Comparison of ENCODE assay signal across 8 cellular contexts in genomic region chr1:90721210-90722194, GRCh38. TPM values are rescaled to one million over a fixed set of nuclear protein-coding genes. Genes with fewer than 3 reads are reported as not detected.
DNase-seq lines count a peak whose midpoint lies in the region; ATAC-seq, FAIRE-seq and TF ChIP-seq lines count a peak whose summit lies in the region.

No MANE protein-coding gene starts in this region.

- TF ChIP-seq EP300 in K562 (IDR thresholded peaks at IDR 0.05; ENCODE audit: low read length) = no peak

- no peak for TF ChIP-seq POLR2A in K562 (conservative IDR thresholded peaks at IDR 0.05)

- peak overlapping the region; percentile 91 for H2AFZ ChIP-seq in Loucy (ENCODE audit: low read length)
- peak overlapping the region; percentile 47 for H2AFZ ChIP-seq in K562 (ENCODE audit: low read depth, low read length)

- TF ChIP-seq RAD21 in K562 (CRISPR knock-in tag; conservative IDR thresholded peaks at IDR 0.05 in 1 of 2, IDR thresholded peaks at IDR 0.05 in 1 of 2) = peak; percentile 89

- in situ Hi-C loops in K562 (cut with MboI) = loop anchor here (10.0 kb wide), 2 partner anchors 243 to 443 kb away; no protein-coding TSS in a partner anchor

- no peak overlapping the region for H3K27ac ChIP-seq in K562 (ENCODE audit: extremely low read depth, low read depth, low read length)
- no peak overlapping the region for H3K27ac ChIP-seq in tibial artery

- peak; percentile 94 for TF ChIP-seq CTCF in Loucy (conservative IDR thresholded peaks at IDR 0.05; ENCODE audit: low read length)
- peak; percentile 82 to 94 (median 93) for TF ChIP-seq CTCF in K562 (IDR thresholded peaks at IDR 0.05 in 2 of 3, conservative IDR thresholded peaks at IDR 0.05 in 1 of 3; ENCODE audit: insufficient read depth in 2 of 3, low read depth in 1 of 3, low read length in 3 of 3)
- TF ChIP-seq CTCF in tibial artery (IDR thresholded peaks at IDR 0.05) = peak; percentile 35 to 38

- H3K4me2 ChIP-seq in Loucy (ENCODE audit: low read depth, low read length, poor library complexity, severe bottlenecking) = peak overlapping the region; percentile 72
- H3K4me2 ChIP-seq in K562 (ENCODE audit: insufficient read depth, low read length) = no peak overlapping the region

- H3K9me3 ChIP-seq in Loucy (ENCODE audit: insufficient read depth, low read depth, low read length) = no peaks in the 10 kb centered on the region
- no peaks in the 10 kb centered on the region for H3K9me3 ChIP-seq in K562 (replicated peaks; ENCODE audit: control insufficient read depth, insufficient read depth, low read depth, low read length)
- H3K9me3 ChIP-seq in tibial artery = peaks cover 0 to 15% (median 8%) of the 10 kb centered on the region in 3 donors

- H3K27me3 ChIP-seq in Loucy (ENCODE audit: insufficient read depth, low read length, poor library complexity, severe bottlenecking) (no peaks in the 10 kb centered on the region), K562 (ENCODE audit: control insufficient read depth in 2 of 2, insufficient read depth in 2 of 2, low read length in 2 of 2) (peaks cover 6 to 7% of the 10 kb centered on the region in 2 experiments; a peak in 3 of 5 replicates), tibial artery (peaks cover 15 to 98% of the 10 kb centered on the region in 2 donors)

- H3F3A ChIP-seq in Loucy (ENCODE audit: low read depth) = no peaks in the 10 kb centered on the region

- H3K9me1 ChIP-seq in K562 (ENCODE audit: control insufficient read depth, insufficient read depth, low read length) = no peaks in the 10 kb centered on the region

- BruUV-seq in K562 (replicated peaks; lab: Mats Ljungman, UMichigan) = no TSS peak

- POLR2A ChIA-PET in K562 (lab: Yijun Ruan, JAX) = interaction anchor here (0.6 to 0.9 kb wide), 4 partner anchors 9 to 300 kb away, joined by 3 read pairs; partner anchors contain the start of gene ZNF644

- intact Hi-C loops in K562 (cut with micrococcal nuclease) = loop anchor here (1.0 to 5.0 kb wide), 4 partner anchors 91 to 443 kb away; no protein-coding TSS in a partner anchor
- intact Hi-C loops in tibial artery (cut with DNase I; ENCODE audit: low total_unique reads) = no loop called here

- H3K9ac ChIP-seq in Loucy (ENCODE audit: low read depth, low read length, poor library complexity, severe bottlenecking) (peak overlapping the region; percentile 39), K562 (ENCODE audit: insufficient read depth in 1 of 2, low read depth in 2 of 2, low read length in 2 of 2) (no peak overlapping the region)

- CTCF ChIA-PET in K562 (lab: Yijun Ruan, JAX; ENCODE audit: low intra/inter-chr PET ratio) = interaction anchor here (0.9 to 1.9 kb wide), 4 partner anchors 243 to 676 kb away, joined by 3 to 19 read pairs (median 4); no protein-coding TSS in a partner anchor

- ATAC-seq in GM21529 (IDR thresholded peaks at IDR 0.05; ENCODE audit: unreplicated experiment) (peak; percentile 69), K562 (peak; percentile 87)

- H4K20me1 ChIP-seq in Loucy (ENCODE audit: insufficient read depth, low read length, poor library complexity, severe bottlenecking) (no peaks in the 10 kb centered on the region), K562 (replicated peaks; ENCODE audit: control insufficient read depth, insufficient read depth, low read length) (no peaks in the 10 kb centered on the region)

- no peaks in the 10 kb centered on the region for H3K36me3 ChIP-seq in Loucy (ENCODE audit: insufficient read depth, low read length)
- H3K36me3 ChIP-seq in K562 (ENCODE audit: control insufficient read depth, insufficient read depth, low read length) = no peaks in the 10 kb centered on the region
- no peaks in the 10 kb centered on the region for H3K36me3 ChIP-seq in tibial artery

- H3K9me2 ChIP-seq in Loucy (replicated peaks; ENCODE audit: low read depth, low read length) = no peaks in the 10 kb centered on the region

- WGBS in K562 (ENCODE audit: insufficient coverage, low coverage, missing lambda C conversion rate) = 8% methylated on average over 15 of the region's 15 CpGs

- DNase-seq in DMS53 treated with DMSO at 0.1 percent for 48 hours (lab: John Stamatoyannopoulos, UW; ENCODE audit: unreplicated experiment) = peak; percentile 92
- DNase-seq in RKO (ENCODE audit: low spot score) = peak; percentile 74
- DNase-seq in K562 (ENCODE audit: extremely low read depth in 1 of 4, low spot score in 3 of 4) = peak; percentile 65 to 83 (median 70)
- DNase-seq in left kidney (ENCODE audit: low read depth, low spot score) = peak; percentile 89
- no peak for DNase-seq in tibial artery
- no peak for DNase-seq in amniotic stem cell (lab: John Stamatoyannopoulos, UW)

- H3K4me3 ChIP-seq in Loucy (ENCODE audit: low read length, poor library complexity, severe bottlenecking) (peak overlapping the region; percentile 68), K562 (no peak overlapping the region), tibial artery (no peak overlapping the region)

- H3K4me1 ChIP-seq in Loucy (ENCODE audit: insufficient read depth, low read length, poor library complexity, severe bottlenecking) (peaks cover 5% of the 10 kb centered on the region), K562 (replicated peaks in 1 of 2; ENCODE audit: control insufficient read depth in 2 of 2, insufficient read depth in 2 of 2, low read length in 2 of 2) (peaks cover 0 to 32% of the 10 kb centered on the region in 2 experiments; a peak in 3 of 5 replicates), tibial artery (peaks cover 0 to 61% (median 47%) of the 10 kb centered on the region in 4 donors)

- H3K79me2 ChIP-seq in Loucy (ENCODE audit: insufficient read depth, low read length) (no peaks in the 10 kb centered on the region), K562 (ENCODE audit: control insufficient read depth, insufficient read depth, low read length) (no peaks in the 10 kb centered on the region)

- FAIRE-seq in K562 (lab: Jason Lieb, UNC) = peak; percentile 97

TF ChIP-seq in K562, 482 proteins besides CTCF, POLR2A, EP300 and RAD21 (continues in another document):
- TF ChIP-seq ATF7 (IDR thresholded peaks at IDR 0.05) (no peak), MEIS2 (IDR thresholded peaks at IDR 0.05; ENCODE audit: partially characterized antibody) (no peak), ZNF197 (CRISPR knock-in tag; IDR thresholded peaks at IDR 0.05; ENCODE audit: low read depth) (no peak), ZNF395 (CRISPR knock-in tag; IDR thresholded peaks at IDR 0.05) (no peak), ZNF274 (IDR thresholded peaks at IDR 0.05; ENCODE audit: borderline replicate concordance, low read depth, low read length) (no peak), VEZF1 (CRISPR knock-in tag; IDR thresholded peaks at IDR 0.05) (peak; percentile 26; the same call in 1 of the 2 replicates), ZNF146 (CRISPR knock-in tag; IDR thresholded peaks at IDR 0.05; ENCODE audit: unreplicated experiment) (no peak)

RNA-seq across cellular contexts. Expression of gene BARHL2, which starts 4.4 kb away (rescaled TPM):
- not detected in 2 replicates for total RNA-seq in K562 (2011; cell fraction: chromatin; rRNA removed; ENCODE audit: low replicate concordance)
- total RNA-seq in K562 (2011; cell fraction: nucleolus; rRNA removed) = not detected in 2 replicates
- total RNA-seq in K562 (2011; cell fraction: nucleoplasm; rRNA removed) = not detected in 2 replicates
- 0.09 TPM in 1 of 2 replicates, not detected in the other for total RNA-seq in K562 (2014; rRNA removed)
- total RNA-seq in K562 (2014; rRNA removed; fragmentation: Illumina TruSeq; extraction: Trizol) = not detected in 2 replicates
- total RNA-seq in K562 (2015; rRNA removed; fragmentation: Illumina TruSeq; extraction: Trizol) = not detected in 2 replicates
- 0.11 TPM in 2 replicates for total RNA-seq in K562 (2021)
- polyA plus RNA-seq in K562 (2011; rRNA removed) = not detected in 2 replicates
- not detected in 2 replicates for polyA plus RNA-seq in K562 (2011; cell fraction: cytosol; rRNA removed)
- 0.06 and 0.09 TPM in 2 replicates for polyA plus RNA-seq in K562 (2011; cell fraction: nucleus; rRNA removed)
- polyA plus RNA-seq in K562 (2012) = 0.07 TPM in 1 of 2 replicates, not detected in the other
- polyA plus RNA-seq in K562 (2014; fragmentation: Illumina TruSeq; extraction: Trizol) = 0.06 TPM in 1 of 2 replicates, not detected in the other
- polyA plus RNA-seq in K562 (2014; fragmentation: Nextera tagmentation; extraction: Ambion mirVana) = not detected
- not detected in 2 replicates for polyA plus RNA-seq in K562 (2014; rRNA removed)
- not detected in 2 replicates for polyA minus RNA-seq in K562 (2011; rRNA and poly(A)+ RNA removed)
- not detected in 2 replicates for polyA minus RNA-seq in K562 (2011; cell fraction: cytosol; rRNA and poly(A)+ RNA removed)
- not detected in 2 replicates for polyA minus RNA-seq in K562 (2011; cell fraction: nucleus; rRNA and poly(A)+ RNA removed)

Comparison
In these comparisons a context has a peak if more than half of its experiments do, and no peak if none do; other contexts are left out.
1. DNase-seq: peak in DMS53 treated with DMSO at 0.1 percent for 48 hours (single experiment), RKO (single experiment), K562 (4 of 4) and left kidney (single experiment); none in tibial artery (0 of 2) and amniotic stem cell (single experiment).
2. CTCF ChIP-seq: peak in every context shown above with its lines; median percentile 94 in Loucy; 93 in K562; 36 in tibial artery.